ENCODE assay signal across 10 cellular contexts in genomic region chr4:57080781-57081650, GRCh38. TPM values are rescaled to one million over a fixed set of nuclear protein-coding genes. Genes with fewer than 3 reads are reported as not detected.
DNase-seq lines count a peak whose midpoint lies in the region; ATAC-seq, FAIRE-seq and TF ChIP-seq lines count a peak whose summit lies in the region.
"Had no signal": no experiment of that assay in that cellular context is flagged by ENCODE, and none has a peak within 500 bp of the region (broad histone marks: within the 10 kb centered on the region; RNA-seq: fewer than 3 reads in every experiment).

No MANE protein-coding gene starts in this region.

- H2AFZ ChIP-seq in HCT116 (ENCODE audit: low read depth, low read length, poor library complexity, severe bottlenecking) (no peak overlapping the region), keratinocyte (ENCODE audit: control insufficient read depth, low read length) (no peak overlapping the region)

- FAIRE-seq in keratinocyte (lab: Jason Lieb, UNC) (peak; percentile 84), GM12892 (lab: Jason Lieb, UNC) (no peak), GM19239 (lab: Jason Lieb, UNC) (no peak)
- FAIRE-seq: islet of Langerhans had no signal

- H3K4me1 Mint-ChIP-seq in activated T-cell treated with anti-CD3 and anti-CD28 coated beads, Interleukin-2, amount 50 U/mL, for 24 hours (ENCODE audit: low read depth): no peaks in the 10 kb centered on the region

- peak; percentile 39 for ATAC-seq in HCT116

- DNase-seq in HCT116 (ENCODE audit: low read depth, low spot score) (no peak), brain pericyte (ENCODE audit: low read depth, low spot score) (peak; percentile 73), keratinocyte (ENCODE audit: low read depth, low spot score) (peak; percentile 83), smooth muscle cell of the brain vasculature (ENCODE audit: low read depth, low spot score) (peak; percentile 94), GM12892 (ENCODE audit: insufficient read length) (no peak), GM19239 (ENCODE audit: insufficient read length, low spot score) (no peak)
- no peak for DNase-seq in stimulated activated CD4-positive, alpha-beta T cell treated with anti-CD3 and anti-CD28 coated beads, Interleukin-4, amount 100 ng/mL, for 4 hours
- no peak for DNase-seq in activated T-cell treated with anti-CD3 and anti-CD28 coated beads, Interleukin-2, amount 50 U/mL, for 24 hours
- DNase-seq: activated CD4-positive, alpha-beta T cell treated with anti-CD3 and anti-CD28 coated beads for 4 hours had no signal

- H3K4me3 Mint-ChIP-seq in activated T-cell treated with anti-CD3 and anti-CD28 coated beads, Interleukin-2, amount 50 U/mL, for 24 hours: no peak overlapping the region

- peaks cover 25 to 36% of the 10 kb centered on the region in 2 experiments for H3K4me1 ChIP-seq in HCT116 (ENCODE audit: control insufficient read depth in 1 of 2, insufficient read depth in 2 of 2, low read length in 2 of 2)
- peaks cover 69% of the 10 kb centered on the region for H3K4me1 ChIP-seq in keratinocyte (ENCODE audit: control insufficient read depth, extremely low read depth, insufficient read depth, low read length)

- no peaks in the 10 kb centered on the region for H3K9me1 ChIP-seq in keratinocyte (ENCODE audit: control insufficient read depth, extremely low read depth, insufficient read depth, low read length)

- POLR2A ChIA-PET in HCT116 (lab: Charles Lee): no interaction called here

- H3K9me3 ChIP-seq in HCT116 (ENCODE audit: control insufficient read depth in 1 of 2, insufficient read depth in 1 of 2, low read depth in 1 of 2, low read length in 2 of 2) (no peaks in the 10 kb centered on the region), keratinocyte (ENCODE audit: control insufficient read depth, low read depth, low read length) (no peaks in the 10 kb centered on the region)

- no peaks in the 10 kb centered on the region for H3K9me2 ChIP-seq in HCT116 (ENCODE audit: insufficient read depth)

- H3K4me3 ChIP-seq in HCT116 (replicated peaks in 1 of 2; ENCODE audit: low read depth in 1 of 2, low read length in 2 of 2) (no peak overlapping the region), keratinocyte (ENCODE audit: control insufficient read depth in 2 of 3, extremely low read depth in 1 of 3, insufficient read depth in 2 of 3, low read depth in 1 of 3, low read length in 3 of 3) (no peak overlapping the region)

- dilution Hi-C loops in keratinocyte (cut with MboI; ENCODE audit: extremely low pct_ligation_motif_present, low sequenced_read_pairs): no loop called here

- no TSS peak for BruUV-seq in HCT116 (replicated peaks; lab: Mats Ljungman, UMichigan)

- RAD21 ChIA-PET in HCT116 (lab: Charles Lee; ENCODE audit: low non-redundant PET in 1 of 2, low total read pairs in 2 of 2, uncharacterized antibody in 2 of 2, unreplicated experiment in 2 of 2): no interaction called here

- no peaks in the 10 kb centered on the region for H3K36me3 Mint-ChIP-seq in activated T-cell treated with anti-CD3 and anti-CD28 coated beads, Interleukin-2, amount 50 U/mL, for 24 hours (ENCODE audit: low read depth)

- H3K4me2 ChIP-seq in HCT116 (ENCODE audit: low read length) (peak overlapping the region; percentile 1; the same call in 1 of the 2 replicates), keratinocyte (ENCODE audit: control insufficient read depth, extremely low read depth, insufficient read depth, low read depth, low read length) (peak overlapping the region; percentile 24)

- H3K27me3 ChIP-seq in HCT116 (ENCODE audit: insufficient read depth, low read length) (peaks cover 16% of the 10 kb centered on the region; the same call in 1 of the 2 replicates), keratinocyte (ENCODE audit: control insufficient read depth, extremely low read depth, insufficient read depth, low read length) (no peaks in the 10 kb centered on the region)

- H3K79me2 ChIP-seq in HCT116 (ENCODE audit: insufficient read depth, low read length): no peaks in the 10 kb centered on the region
- peaks cover 7% of the 10 kb centered on the region for H3K79me2 ChIP-seq in keratinocyte (ENCODE audit: control insufficient read depth, insufficient read depth, low read length)

- H3K9ac ChIP-seq in HCT116 (ENCODE audit: low read length) (no peak overlapping the region), keratinocyte (ENCODE audit: control insufficient read depth, extremely low read depth, insufficient read depth, low read length) (peak overlapping the region; percentile 53)

- H4K20me1 ChIP-seq in HCT116 (ENCODE audit: insufficient read depth): no peaks in the 10 kb centered on the region
- H4K20me1 ChIP-seq in keratinocyte (ENCODE audit: control insufficient read depth, extremely low read depth, insufficient read depth, low read length): no peaks in the 10 kb centered on the region

- H3K9me3 Mint-ChIP-seq in activated T-cell treated with anti-CD3 and anti-CD28 coated beads, Interleukin-2, amount 50 U/mL, for 24 hours: no peaks in the 10 kb centered on the region

- peak overlapping the region; percentile 36; the same call in 1 of the 2 replicates for H3K27ac ChIP-seq in HCT116 (ENCODE audit: low read depth, low read length)
- H3K27ac ChIP-seq in keratinocyte (ENCODE audit: control insufficient read depth, insufficient read depth, low read length): peak overlapping the region; percentile 90

- CTCF ChIA-PET in HCT116 (lab: Charles Lee): interaction anchor here (0.9 to 1.3 kb wide), 2 partner anchors 43 to 82 kb away, joined by 3 to 5 read pairs; no protein-coding TSS in a partner anchor

- intact Hi-C loops in HCT116 (cut with micrococcal nuclease): no loop called here

- no peak for TF ChIP-seq POLR2A in HCT116 (IDR thresholded peaks at IDR 0.05; ENCODE audit: borderline replicate concordance, extremely low read depth, insufficient read depth, insufficient read length)
- no peak for TF ChIP-seq POLR2A in GM12892 (IDR thresholded peaks at IDR 0.05; ENCODE audit: low read depth, low read length)

- TF ChIP-seq CTCF in HCT116 (IDR thresholded peaks at IDR 0.05 in 2 of 3, conservative IDR thresholded peaks at IDR 0.05 in 1 of 3; ENCODE audit: borderline replicate concordance in 1 of 3, insufficient read depth in 1 of 3, low read depth in 2 of 3, low read length in 2 of 3) (no peak), keratinocyte (optimal IDR thresholded peaks at IDR 0.05 in 1 of 3, IDR thresholded peaks at IDR 0.05 in 1 of 3, conservative IDR thresholded peaks at IDR 0.05 in 1 of 3; ENCODE audit: extremely low read depth in 1 of 3, insufficient read depth in 2 of 3, low read length in 3 of 3) (no peak)

- no peak for TF ChIP-seq RAD21 in HCT116 (IDR thresholded peaks at IDR 0.05; ENCODE audit: low read depth)

- peaks cover 32% of the 10 kb centered on the region for H3K27me3 Mint-ChIP-seq in activated T-cell treated with anti-CD3 and anti-CD28 coated beads, Interleukin-2, amount 50 U/mL, for 24 hours

- H3K27ac Mint-ChIP-seq in activated T-cell treated with anti-CD3 and anti-CD28 coated beads, Interleukin-2, amount 50 U/mL, for 24 hours: no peak overlapping the region

- no peaks in the 10 kb centered on the region for H3K36me3 ChIP-seq in HCT116 (ENCODE audit: control insufficient read depth in 1 of 2, insufficient read depth in 2 of 2, low read length in 2 of 2)
- H3K36me3 ChIP-seq in keratinocyte (ENCODE audit: control insufficient read depth in 2 of 2, extremely low read depth in 1 of 2, insufficient read depth in 2 of 2, low read length in 2 of 2): peaks cover 1 to 4% of the 10 kb centered on the region in 2 experiments

TF ChIP-seq in HCT116, 20 proteins besides CTCF, POLR2A, EP300 and RAD21:
- TF ChIP-seq TCF7L2 (IDR thresholded peaks at IDR 0.05; ENCODE audit: borderline replicate concordance, extremely low read depth, insufficient read depth, insufficient read length): peak; percentile 93
- TF ChIP-seq ZFX (IDR thresholded peaks at IDR 0.05): no peak
TF ChIP-seq in HCT116: peak in this region for 1.

RNA-seq across cellular contexts. Expression of gene IGFBP7, which starts 29.2 kb away (rescaled TPM):
- total RNA-seq in HCT116 (2021; ENCODE audit: unreplicated experiment): 0.91 TPM
- polyA plus RNA-seq in HCT116 (2012): not detected in 2 replicates
- polyA plus RNA-seq in keratinocyte: 333 to 459 TPM (median 413 TPM) in 3 replicates
- polyA plus RNA-seq in keratinocyte (2011; ENCODE audit: low read depth): 88.3 TPM
- polyA plus RNA-seq in keratinocyte (2011; cell fraction: cytosol; rRNA removed): 261 and 339 TPM in 2 replicates
- 517 and 626 TPM in 2 replicates for polyA plus RNA-seq in keratinocyte (2011; cell fraction: nucleus; rRNA removed)
- 111 and 285 TPM in 2 replicates for polyA plus RNA-seq in keratinocyte (2012; ENCODE audit: low replicate concordance)
- polyA minus RNA-seq in keratinocyte: 50.8 to 61.4 TPM (median 51.7 TPM) in 3 replicates
- 394 TPM for polyA minus RNA-seq in keratinocyte (2011; cell fraction: cytosol; rRNA and poly(A)+ RNA removed)
- polyA minus RNA-seq in keratinocyte (2011; cell fraction: nucleus; rRNA and poly(A)+ RNA removed): 190 and 209 TPM in 2 replicates
- polyA plus RNA-seq in GM12892 (2012; ENCODE audit: missing spikeins): not detected

Comparison
In these comparisons a context has a peak if more than half of its experiments do, and no peak if none do; other contexts are left out.
1. DNase-seq: peak in brain pericyte (single experiment), keratinocyte (single experiment) and smooth muscle cell of the brain vasculature (single experiment); none in HCT116 (single experiment), stimulated activated CD4-positive, alpha-beta T cell treated with anti-CD3 and anti-CD28 coated beads, Interleukin-4, amount 100 ng/mL, for 4 hours (0 of 2), GM12892 (single experiment), activated T-cell treated with anti-CD3 and anti-CD28 coated beads, Interleukin-2, amount 50 U/mL, for 24 hours (single experiment) and GM19239 (single experiment).